ENCODE assay signal across 9 cellular contexts in the genomic region with DNA sequence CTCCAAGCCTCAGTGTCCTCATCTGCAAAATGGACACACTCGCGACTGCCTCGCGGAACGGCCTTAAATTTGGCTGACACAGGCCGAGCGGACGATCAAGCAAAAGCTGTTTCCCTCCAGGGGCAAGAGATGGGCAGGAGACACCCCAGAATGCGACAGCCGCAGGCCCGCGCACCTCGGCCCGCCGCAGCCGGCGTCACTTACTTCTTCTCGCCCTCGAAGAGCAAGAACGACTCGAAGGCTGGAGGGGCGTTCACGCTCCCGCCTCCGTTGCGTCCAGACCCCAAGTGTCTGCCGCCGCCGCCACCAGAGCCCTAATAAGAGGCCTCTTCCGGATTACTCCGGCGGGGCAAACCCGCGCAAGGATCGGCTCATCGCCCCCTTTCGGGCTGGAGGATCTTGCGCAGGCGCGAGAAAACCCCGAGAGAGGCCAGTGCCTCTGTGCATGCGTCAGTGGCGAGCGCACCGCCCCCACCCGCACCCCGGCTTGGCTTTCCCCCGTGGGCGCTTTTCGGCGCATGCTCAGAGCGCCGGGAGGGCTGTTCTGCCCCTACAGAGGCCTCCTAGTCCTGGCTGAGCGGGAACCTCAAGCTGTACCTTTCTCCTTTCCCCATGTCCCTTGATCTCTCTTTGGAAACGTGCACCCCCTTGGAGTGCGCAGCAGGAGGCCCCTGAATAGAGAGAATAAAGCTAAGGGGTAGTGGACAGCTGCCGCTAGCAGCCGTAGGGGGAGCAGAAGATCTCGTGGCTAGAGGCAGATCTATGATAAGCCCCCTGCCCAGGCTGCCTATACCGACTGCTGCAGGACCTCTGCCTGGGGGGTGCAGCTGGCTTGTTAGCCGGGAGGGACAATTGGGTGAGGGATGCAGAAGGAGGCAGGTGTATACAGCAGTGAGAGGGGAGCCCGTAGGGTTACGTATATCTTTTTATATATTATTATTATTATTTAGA. TPM values are rescaled to one million over a fixed set of nuclear protein-coding genes. Genes with fewer than 3 reads are reported as not detected.
DNase-seq lines count a peak whose midpoint lies in the region; ATAC-seq, FAIRE-seq and TF ChIP-seq lines count a peak whose summit lies in the region.
"Not testable (repeated sequence)": the region's sequence is repeated elsewhere in the genome, so short reads cannot be mapped to it uniquely, and the experiment has no call there.
"Had no signal": no experiment of that assay in that cellular context is flagged by ENCODE, and none has a peak within 500 bp of the region (broad histone marks: within the 10 kb centered on the region; RNA-seq: fewer than 3 reads in every experiment).

No MANE protein-coding gene starts in this region.

- H3K27ac ChIP-seq in WERI-Rb-1 = peak overlapping the region; percentile 84
- peak overlapping the region; percentile 52 for H3K27ac ChIP-seq in smooth muscle cell (ENCODE audit: low read depth)

- TF ChIP-seq CTCF in AG09319 (IDR thresholded peaks at IDR 0.05; ENCODE audit: low read depth, low read length) (peak; percentile 55), WERI-Rb-1 (IDR thresholded peaks at IDR 0.05; ENCODE audit: low read depth, low read length) (peak; percentile 70), bronchial epithelial cell (IDR thresholded peaks at IDR 0.05; ENCODE audit: insufficient read depth, low read length, severe bottlenecking) (peak; percentile 69), smooth muscle cell (IDR thresholded peaks at IDR 0.05; ENCODE audit: borderline replicate concordance, insufficient read depth, poor library complexity, severe bottlenecking) (peak; percentile 65)

- 2% methylated on average over 59 of the region's 63 CpGs for WGBS in smooth muscle cell (ENCODE audit: low lambda C conversion rate)

- peak overlapping the region; percentile 88 for H3K9ac ChIP-seq in smooth muscle cell (ENCODE audit: low read depth)

- H3K4me1 ChIP-seq in smooth muscle cell (ENCODE audit: low read depth) = not testable (repeated sequence)

- H2AFZ ChIP-seq in smooth muscle cell (ENCODE audit: low read depth) = not testable (repeated sequence)

- H3K9me3 ChIP-seq in WERI-Rb-1 (ENCODE audit: severe bottlenecking); smooth muscle cell (replicated peaks; ENCODE audit: low read depth): not testable (repeated sequence)

- H3K79me2 ChIP-seq in smooth muscle cell (ENCODE audit: low read depth) = peaks cover 13% of the 10 kb centered on the region

- not testable (repeated sequence) for H3F3A ChIP-seq in smooth muscle cell (ENCODE audit: low read depth)

- H3K4me2 ChIP-seq in smooth muscle cell = peak overlapping the region; percentile 87

- DNase-seq in AG09319 (ENCODE audit: extremely low read depth, low read depth) (peak; percentile 89), NCI-H2196 (lab: John Stamatoyannopoulos, UW; ENCODE audit: unreplicated experiment) (peak; percentile 97), WERI-Rb-1 (peak; percentile 98), bronchial epithelial cell (ENCODE audit: low read depth) (peak; percentile 82), iPS-NIHi7 (ENCODE audit: extremely low spot score) (peak; percentile 96), smooth muscle cell (lab: John Stamatoyannopoulos, UW; ENCODE audit: unreplicated experiment) (peak; percentile 94)

- ATAC-seq in GM18909 (IDR thresholded peaks at IDR 0.05; ENCODE audit: poor library complexity, unreplicated experiment) (peak; percentile 94), HG03139 (IDR thresholded peaks at IDR 0.05; ENCODE audit: unreplicated experiment) (peak; percentile 86)

- not testable (repeated sequence) for FAIRE-seq in bronchial epithelial cell (lab: Jason Lieb, UNC)

- H4K20me1 ChIP-seq in smooth muscle cell (ENCODE audit: low read depth) = not testable (repeated sequence)

- H3K27me3 ChIP-seq in WERI-Rb-1 (ENCODE audit: insufficient read depth, low read depth, severe bottlenecking); bronchial epithelial cell (ENCODE audit: control insufficient read depth, insufficient read depth, low read length); smooth muscle cell (ENCODE audit: low read depth): not testable (repeated sequence)

- not testable (repeated sequence) for H3K36me3 ChIP-seq in WERI-Rb-1; bronchial epithelial cell (ENCODE audit: control insufficient read depth, insufficient read depth, low read length); smooth muscle cell (ENCODE audit: low read depth)

- H3K4me3 ChIP-seq in WERI-Rb-1 (ENCODE audit: low read depth, low read length) = peak overlapping the region; percentile 67
- peak overlapping the region; percentile 70 for H3K4me3 ChIP-seq in bronchial epithelial cell (ENCODE audit: low read depth, low read length)
- H3K4me3 ChIP-seq in smooth muscle cell = peak overlapping the region; percentile 93

RNA-seq across cellular contexts. Expression of gene SPDYE1, which starts 21.4 kb away (rescaled TPM):
- total RNA-seq in bronchial epithelial cell = not detected in 2 replicates
- not detected in 2 replicates for total RNA-seq in smooth muscle cell
- 0.15 and 0.74 TPM in 2 replicates for polyA plus RNA-seq in smooth muscle cell
- total RNA-seq: T-helper 1 cell treated with Interleukin-12 subunit alpha and Interleukin-12 subunit beta and Interleukin-4 antibody, amounts not matched to agents 30 ng/mL and 1 ng/mL, for 36 hours had no signal

RNA-seq across cellular contexts. Expression of gene DBNL, which starts 25.4 kb away (rescaled TPM):
- total RNA-seq in bronchial epithelial cell = 87.9 and 110 TPM in 2 replicates
- total RNA-seq in smooth muscle cell = 47.8 and 55.1 TPM in 2 replicates
- 94.5 and 98.4 TPM in 2 replicates for polyA plus RNA-seq in smooth muscle cell

RNA-seq across cellular contexts. Expression of gene PGAM2, which starts 46.2 kb away (rescaled TPM):
- total RNA-seq in bronchial epithelial cell (0.53 and 0.90 TPM in 2 replicates), smooth muscle cell (0.54 TPM in 1 of 2 replicates, not detected in the other)
- polyA plus RNA-seq in smooth muscle cell = not detected in 2 replicates

Comparison
In these comparisons a context has a peak if more than half of its experiments do, and no peak if none do; other contexts are left out.
1. Peak in every context shown above with its lines: DNase-seq, ATAC-seq, H3K4me3 ChIP-seq and H3K27ac ChIP-seq.